Comparison of ENCODE assay signal across 2 cellular contexts in the genomic region with DNA sequence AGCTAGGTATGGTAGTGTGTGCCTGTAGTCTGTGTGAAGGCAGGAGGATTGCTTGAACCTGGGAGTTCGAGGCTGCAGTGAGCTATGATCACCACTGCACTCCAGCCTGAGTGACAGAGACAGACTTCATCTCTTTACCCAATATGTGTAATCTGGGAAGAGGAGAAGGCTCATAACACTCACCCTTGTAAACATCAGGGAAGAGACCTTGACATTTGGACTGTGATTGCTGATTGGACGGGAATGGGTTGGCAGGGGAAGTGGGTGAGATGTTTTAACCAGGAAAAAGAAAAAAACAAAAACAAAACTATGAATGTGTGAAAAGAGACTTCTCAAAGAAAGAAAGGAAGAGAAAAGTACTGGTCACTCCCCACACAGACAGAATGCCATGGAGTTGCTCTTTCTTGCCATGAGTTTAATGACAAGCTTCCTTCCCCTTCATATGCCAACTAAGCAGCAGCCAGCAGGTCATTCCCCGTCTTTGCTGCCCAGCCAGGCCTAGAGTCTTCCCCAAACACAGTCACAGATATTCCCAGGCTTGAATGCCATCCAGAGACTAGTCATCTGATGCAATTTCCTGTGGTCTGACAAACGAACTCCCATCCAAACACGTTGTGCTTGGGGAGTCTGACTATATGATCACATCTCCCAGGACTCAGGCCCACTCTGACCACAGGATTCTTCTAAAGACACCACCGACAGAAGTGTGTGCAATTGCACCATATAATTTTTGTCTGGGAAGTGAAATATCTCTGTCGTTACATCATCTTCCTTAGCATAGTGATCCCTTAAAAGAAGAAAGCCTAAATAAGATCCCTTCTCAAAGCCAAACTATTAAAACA.
TF ChIP-seq lines count a peak whose summit lies in the region.

No MANE protein-coding gene starts in this region.

TF ChIP-seq in GM23338, 12 proteins besides CTCF, POLR2A, EP300 and RAD21 (continues in another document):
- TF ChIP-seq STAT1 (IDR thresholded peaks at IDR 0.05; ENCODE audit: unreplicated experiment) = no peak
- TF ChIP-seq ZNF331 (CRISPR knock-in tag; IDR thresholded peaks at IDR 0.05; ENCODE audit: low read depth) = no peak
- TF ChIP-seq ZNF114 (CRISPR knock-in tag; IDR thresholded peaks at IDR 0.05) = no peak
- TF ChIP-seq NANOG (IDR thresholded peaks at IDR 0.05; ENCODE audit: borderline replicate concordance) = no peak
- TF ChIP-seq, protein P1, sequence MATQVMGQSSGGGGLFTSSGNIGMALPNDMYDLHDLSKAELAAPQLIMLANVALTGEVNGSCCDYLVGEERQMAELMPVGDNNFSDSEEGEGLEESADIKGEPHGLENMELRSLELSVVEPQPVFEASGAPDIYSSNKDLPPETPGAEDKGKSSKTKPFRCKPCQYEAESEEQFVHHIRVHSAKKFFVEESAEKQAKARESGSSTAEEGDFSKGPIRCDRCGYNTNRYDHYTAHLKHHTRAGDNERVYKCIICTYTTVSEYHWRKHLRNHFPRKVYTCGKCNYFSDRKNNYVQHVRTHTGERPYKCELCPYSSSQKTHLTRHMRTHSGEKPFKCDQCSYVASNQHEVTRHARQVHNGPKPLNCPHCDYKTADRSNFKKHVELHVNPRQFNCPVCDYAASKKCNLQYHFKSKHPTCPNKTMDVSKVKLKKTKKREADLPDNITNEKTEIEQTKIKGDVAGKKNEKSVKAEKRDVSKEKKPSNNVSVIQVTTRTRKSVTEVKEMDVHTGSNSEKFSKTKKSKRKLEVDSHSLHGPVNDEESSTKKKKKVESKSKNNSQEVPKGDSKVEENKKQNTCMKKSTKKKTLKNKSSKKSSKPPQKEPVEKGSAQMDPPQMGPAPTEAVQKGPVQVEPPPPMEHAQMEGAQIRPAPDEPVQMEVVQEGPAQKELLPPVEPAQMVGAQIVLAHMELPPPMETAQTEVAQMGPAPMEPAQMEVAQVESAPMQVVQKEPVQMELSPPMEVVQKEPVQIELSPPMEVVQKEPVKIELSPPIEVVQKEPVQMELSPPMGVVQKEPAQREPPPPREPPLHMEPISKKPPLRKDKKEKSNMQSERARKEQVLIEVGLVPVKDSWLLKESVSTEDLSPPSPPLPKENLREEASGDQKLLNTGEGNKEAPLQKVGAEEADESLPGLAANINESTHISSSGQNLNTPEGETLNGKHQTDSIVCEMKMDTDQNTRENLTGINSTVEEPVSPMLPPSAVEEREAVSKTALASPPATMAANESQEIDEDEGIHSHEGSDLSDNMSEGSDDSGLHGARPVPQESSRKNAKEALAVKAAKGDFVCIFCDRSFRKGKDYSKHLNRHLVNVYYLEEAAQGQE (IDR thresholded peaks at IDR 0.05; ENCODE audit: unreplicated experiment) = no peak
- TF ChIP-seq, protein P2, sequence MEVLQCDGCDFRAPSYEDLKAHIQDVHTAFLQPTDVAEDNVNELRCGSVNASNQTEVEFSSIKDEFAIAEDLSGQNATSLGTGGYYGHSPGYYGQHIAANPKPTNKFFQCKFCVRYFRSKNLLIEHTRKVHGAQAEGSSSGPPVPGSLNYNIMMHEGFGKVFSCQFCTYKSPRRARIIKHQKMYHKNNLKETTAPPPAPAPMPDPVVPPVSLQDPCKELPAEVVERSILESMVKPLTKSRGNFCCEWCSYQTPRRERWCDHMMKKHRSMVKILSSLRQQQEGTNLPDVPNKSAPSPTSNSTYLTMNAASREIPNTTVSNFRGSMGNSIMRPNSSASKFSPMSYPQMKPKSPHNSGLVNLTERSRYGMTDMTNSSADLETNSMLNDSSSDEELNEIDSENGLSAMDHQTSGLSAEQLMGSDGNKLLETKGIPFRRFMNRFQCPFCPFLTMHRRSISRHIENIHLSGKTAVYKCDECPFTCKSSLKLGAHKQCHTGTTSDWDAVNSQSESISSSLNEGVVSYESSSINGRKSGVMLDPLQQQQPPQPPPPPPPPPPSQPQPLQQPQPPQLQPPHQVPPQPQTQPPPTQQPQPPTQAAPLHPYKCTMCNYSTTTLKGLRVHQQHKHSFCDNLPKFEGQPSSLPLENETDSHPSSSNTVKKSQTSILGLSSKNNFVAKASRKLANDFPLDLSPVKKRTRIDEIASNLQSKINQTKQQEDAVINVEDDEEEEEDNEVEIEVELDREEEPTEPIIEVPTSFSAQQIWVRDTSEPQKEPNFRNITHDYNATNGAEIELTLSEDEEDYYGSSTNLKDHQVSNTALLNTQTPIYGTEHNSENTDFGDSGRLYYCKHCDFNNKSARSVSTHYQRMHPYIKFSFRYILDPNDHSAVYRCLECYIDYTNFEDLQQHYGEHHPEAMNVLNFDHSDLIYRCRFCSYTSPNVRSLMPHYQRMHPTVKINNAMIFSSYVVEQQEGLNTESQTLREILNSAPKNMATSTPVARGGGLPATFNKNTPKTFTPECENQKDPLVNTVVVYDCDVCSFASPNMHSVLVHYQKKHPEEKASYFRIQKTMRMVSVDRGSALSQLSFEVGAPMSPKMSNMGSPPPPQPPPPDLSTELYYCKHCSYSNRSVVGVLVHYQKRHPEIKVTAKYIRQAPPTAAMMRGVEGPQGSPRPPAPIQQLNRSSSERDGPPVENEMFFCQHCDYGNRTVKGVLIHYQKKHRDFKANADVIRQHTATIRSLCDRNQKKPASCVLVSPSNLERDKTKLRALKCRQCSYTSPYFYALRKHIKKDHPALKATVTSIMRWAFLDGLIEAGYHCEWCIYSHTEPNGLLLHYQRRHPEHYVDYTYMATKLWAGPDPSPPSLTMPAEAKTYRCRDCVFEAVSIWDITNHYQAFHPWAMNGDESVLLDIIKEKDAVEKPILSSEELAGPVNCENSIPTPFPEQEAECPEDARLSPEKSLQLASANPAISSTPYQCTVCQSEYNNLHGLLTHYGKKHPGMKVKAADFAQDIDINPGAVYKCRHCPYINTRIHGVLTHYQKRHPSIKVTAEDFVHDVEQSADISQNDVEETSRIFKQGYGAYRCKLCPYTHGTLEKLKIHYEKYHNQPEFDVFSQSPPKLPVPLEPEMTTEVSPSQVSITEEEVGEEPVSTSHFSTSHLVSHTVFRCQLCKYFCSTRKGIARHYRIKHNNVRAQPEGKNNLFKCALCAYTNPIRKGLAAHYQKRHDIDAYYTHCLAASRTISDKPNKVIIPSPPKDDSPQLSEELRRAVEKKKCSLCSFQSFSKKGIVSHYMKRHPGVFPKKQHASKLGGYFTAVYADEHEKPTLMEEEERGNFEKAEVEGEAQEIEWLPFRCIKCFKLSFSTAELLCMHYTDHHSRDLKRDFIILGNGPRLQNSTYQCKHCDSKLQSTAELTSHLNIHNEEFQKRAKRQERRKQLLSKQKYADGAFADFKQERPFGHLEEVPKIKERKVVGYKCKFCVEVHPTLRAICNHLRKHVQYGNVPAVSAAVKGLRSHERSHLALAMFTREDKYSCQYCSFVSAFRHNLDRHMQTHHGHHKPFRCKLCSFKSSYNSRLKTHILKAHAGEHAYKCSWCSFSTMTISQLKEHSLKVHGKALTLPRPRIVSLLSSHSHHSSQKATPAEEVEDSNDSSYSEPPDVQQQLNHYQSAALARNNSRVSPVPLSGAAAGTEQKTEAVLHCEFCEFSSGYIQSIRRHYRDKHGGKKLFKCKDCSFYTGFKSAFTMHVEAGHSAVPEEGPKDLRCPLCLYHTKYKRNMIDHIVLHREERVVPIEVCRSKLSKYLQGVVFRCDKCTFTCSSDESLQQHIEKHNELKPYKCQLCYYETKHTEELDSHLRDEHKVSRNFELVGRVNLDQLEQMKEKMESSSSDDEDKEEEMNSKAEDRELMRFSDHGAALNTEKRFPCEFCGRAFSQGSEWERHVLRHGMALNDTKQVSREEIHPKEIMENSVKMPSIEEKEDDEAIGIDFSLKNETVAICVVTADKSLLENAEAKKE (CRISPR knock-in tag; IDR thresholded peaks at IDR 0.05) = no peak
- no peak for TF ChIP-seq CREB1 (CRISPR knock-in tag; IDR thresholded peaks at IDR 0.05; ENCODE audit: low read depth)
- no peak for TF ChIP-seq EZH2 (IDR thresholded peaks at IDR 0.05; ENCODE audit: low read depth, unreplicated experiment)

TF ChIP-seq in SK-N-SH, 30 proteins besides CTCF, POLR2A, EP300 and RAD21:
- TF ChIP-seq, protein P3, sequence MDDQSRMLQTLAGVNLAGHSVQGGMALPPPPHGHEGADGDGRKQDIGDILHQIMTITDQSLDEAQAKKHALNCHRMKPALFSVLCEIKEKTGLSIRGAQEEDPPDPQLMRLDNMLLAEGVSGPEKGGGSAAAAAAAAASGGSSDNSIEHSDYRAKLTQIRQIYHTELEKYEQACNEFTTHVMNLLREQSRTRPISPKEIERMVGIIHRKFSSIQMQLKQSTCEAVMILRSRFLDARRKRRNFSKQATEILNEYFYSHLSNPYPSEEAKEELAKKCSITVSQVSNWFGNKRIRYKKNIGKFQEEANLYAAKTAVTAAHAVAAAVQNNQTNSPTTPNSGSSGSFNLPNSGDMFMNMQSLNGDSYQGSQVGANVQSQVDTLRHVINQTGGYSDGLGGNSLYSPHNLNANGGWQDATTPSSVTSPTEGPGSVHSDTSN (IDR thresholded peaks at IDR 0.05) = peak; percentile 27; the same call in 1 of the 2 replicates
- TF ChIP-seq TEAD4 (IDR thresholded peaks at IDR 0.05; ENCODE audit: borderline replicate concordance, insufficient read depth) (0 out of 2 replicates have a peak, but pooled peaks have one; percentile 26), TAF1 (IDR thresholded peaks at IDR 0.05; ENCODE audit: borderline replicate concordance, low read depth, low read length) (no peak), JUND (IDR thresholded peaks at IDR 0.05) (peak; percentile 8; the same call in 1 of the 2 replicates), TCF12 (IDR thresholded peaks at IDR 0.05) (peak; percentile 12; the same call in 1 of the 2 replicates), POLR2AphosphoS5 (IDR thresholded peaks at IDR 0.05; ENCODE audit: low read depth, low read length) (no peak), NFIC (IDR thresholded peaks at IDR 0.05; ENCODE audit: borderline replicate concordance) (peak; percentile 55; the same call in 1 of the 2 replicates), GABPA (IDR thresholded peaks at IDR 0.05; ENCODE audit: low read depth) (peak; percentile 31; the same call in 1 of the 2 replicates)
- TF ChIP-seq, protein P4, sequence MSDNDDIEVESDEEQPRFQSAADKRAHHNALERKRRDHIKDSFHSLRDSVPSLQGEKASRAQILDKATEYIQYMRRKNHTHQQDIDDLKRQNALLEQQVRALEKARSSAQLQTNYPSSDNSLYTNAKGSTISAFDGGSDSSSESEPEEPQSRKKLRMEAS (IDR thresholded peaks at IDR 0.05; ENCODE audit: low read depth) = peak; percentile 54; the same call in 1 of the 2 replicates
